22 cellular contexts compared by ENCODE assay signal in the genomic region with DNA sequence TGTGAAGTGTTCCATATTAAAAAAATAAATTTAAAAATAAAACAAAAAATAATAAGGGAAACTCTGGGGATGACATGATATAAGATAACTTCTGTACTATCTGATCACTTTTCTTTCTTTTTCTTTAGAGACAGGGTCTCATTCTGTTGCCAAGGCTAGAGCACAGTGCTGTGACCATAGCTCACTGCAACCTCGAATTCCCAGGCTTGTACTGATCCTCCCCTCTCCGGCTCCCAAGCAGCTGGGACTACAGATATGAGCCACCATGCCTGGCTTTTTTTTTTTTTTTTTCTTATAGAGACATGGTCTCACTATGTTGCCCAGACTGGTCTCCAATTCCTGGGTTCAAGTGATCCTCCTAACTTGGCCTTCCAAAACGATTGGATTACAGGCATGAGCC. TPM values are rescaled to one million over a fixed set of nuclear protein-coding genes. Genes with fewer than 3 reads are reported as not detected.
DNase-seq lines count a peak whose midpoint lies in the region; ATAC-seq and TF ChIP-seq lines count a peak whose summit lies in the region.
"Had no signal": no experiment of that assay in that cellular context is flagged by ENCODE, and none has a peak within 500 bp of the region (broad histone marks: within the 10 kb centered on the region; RNA-seq: fewer than 3 reads in every experiment).

No MANE protein-coding gene starts in this region.

- H2AFZ ChIP-seq in GM23338: peak overlapping the region; percentile 87; the same call in 1 of the 2 replicates
- H2AFZ ChIP-seq in PC-3 (ENCODE audit: low read length): no peak overlapping the region
- H2AFZ ChIP-seq in mesenchymal stem cell (ENCODE audit: low read depth, low read length): no peak overlapping the region

- H3K4me1 ChIP-seq in GM23338 (ENCODE audit: insufficient read depth) (no peaks in the 10 kb centered on the region), PC-3 (ENCODE audit: insufficient read depth, low read length) (peaks cover 8% of the 10 kb centered on the region; the same call in 1 of the 2 replicates), mesenchymal stem cell (ENCODE audit: control insufficient read depth, insufficient read depth, low read depth, low read length) (no peaks in the 10 kb centered on the region)
- H3K4me1 ChIP-seq: BE2C, BLaER1, Caco-2 had no signal

- H4K20me1 ChIP-seq in GM23338 (replicated peaks; ENCODE audit: insufficient read depth) (no peaks in the 10 kb centered on the region), PC-3 (ENCODE audit: low read length) (no peaks in the 10 kb centered on the region)
- H4K20me1 ChIP-seq: BLaER1 had no signal

- H3K27me3 ChIP-seq in GM23338 (ENCODE audit: insufficient read depth): no peaks in the 10 kb centered on the region
- H3K27me3 ChIP-seq in PC-3 (ENCODE audit: low read length): no peaks in the 10 kb centered on the region
- H3K27me3 ChIP-seq in mesenchymal stem cell (ENCODE audit: control insufficient read depth in 1 of 2, insufficient read depth in 1 of 2, low read length in 2 of 2): no peaks in the 10 kb centered on the region
- H3K27me3 ChIP-seq: BE2C, BLaER1 had no signal

- H3K4me2 ChIP-seq in GM23338: no peak overlapping the region
- no peak overlapping the region for H3K4me2 ChIP-seq in PC-3 (ENCODE audit: low read length)
- no peak overlapping the region for H3K4me2 ChIP-seq in mesenchymal stem cell (ENCODE audit: low read length, poor library complexity, severe bottlenecking)
- H3K4me2 ChIP-seq: BLaER1 had no signal

- no peak overlapping the region for H3K18ac ChIP-seq in mesenchymal stem cell (ENCODE audit: low read depth in 1 of 2, low read length in 2 of 2)

- H3K4me1 Mint-ChIP-seq in GM23338: no peaks in the 10 kb centered on the region
- H3K4me1 Mint-ChIP-seq: CD14-positive monocyte; CD4-positive, alpha-beta memory T cell; CD4-positive, CD25-positive, alpha-beta regulatory T cell; CD8-positive, alpha-beta memory T cell had no signal

- H2BK120ac ChIP-seq in mesenchymal stem cell (ENCODE audit: low read depth, low read length): no peak overlapping the region

- no peak overlapping the region for H3K23ac ChIP-seq in mesenchymal stem cell (ENCODE audit: low read length in 2 of 2)

- no peaks in the 10 kb centered on the region for H3K79me2 ChIP-seq in GM23338 (replicated peaks; ENCODE audit: insufficient read depth)
- no peaks in the 10 kb centered on the region for H3K79me2 ChIP-seq in PC-3 (ENCODE audit: low read length)

- H3K27ac ChIP-seq in GM23338 (ENCODE audit: low read depth): no peak overlapping the region
- H3K27ac ChIP-seq in PC-3 (ENCODE audit: low read length): no peak overlapping the region
- H3K27ac ChIP-seq in mesenchymal stem cell (ENCODE audit: low read length, poor library complexity, severe bottlenecking): no peak overlapping the region
- H3K27ac ChIP-seq: BLaER1 had no signal

- no peak overlapping the region for H3K9ac ChIP-seq in PC-3 (ENCODE audit: low read length)
- no peak overlapping the region for H3K9ac ChIP-seq in mesenchymal stem cell (ENCODE audit: low read length)
- H3K9ac ChIP-seq: BLaER1 had no signal

- H3K4me3 Mint-ChIP-seq in GM23338: no peak overlapping the region
- H3K4me3 Mint-ChIP-seq: CD14-positive monocyte; CD4-positive, alpha-beta memory T cell; CD4-positive, CD25-positive, alpha-beta regulatory T cell; CD8-positive, alpha-beta memory T cell had no signal

- no peak overlapping the region for H3K4me3 ChIP-seq in GM23338
- no peak overlapping the region for H3K4me3 ChIP-seq in PC-3 (ENCODE audit: low read length)
- no peak overlapping the region for H3K4me3 ChIP-seq in mesenchymal stem cell (ENCODE audit: insufficient read depth in 1 of 2, low read depth in 1 of 2, low read length in 2 of 2)
- H3K4me3 ChIP-seq: BLaER1, GM12878 had no signal

- no peaks in the 10 kb centered on the region for H3K79me1 ChIP-seq in mesenchymal stem cell (replicated peaks; ENCODE audit: low read length, poor library complexity, severe bottlenecking)

- H4K8ac ChIP-seq in mesenchymal stem cell (ENCODE audit: low read length): peak overlapping the region; percentile 77

- peaks cover 4% of the 10 kb centered on the region for H3K27me3 Mint-ChIP-seq in GM23338 (ENCODE audit: insufficient read depth, low read depth, poor library complexity)
- H3K27me3 Mint-ChIP-seq: CD4-positive, alpha-beta memory T cell; CD4-positive, CD25-positive, alpha-beta regulatory T cell; CD8-positive, alpha-beta memory T cell had no signal

- WGBS in mesenchymal stem cell: 87% methylated on average over 3 of the region's 3 CpGs

- DNase-seq in GM23338 (ENCODE audit: low spot score) (no peak), PC-3 (no peak), mesenchymal stem cell (no peak), kidney tubule cell (ENCODE audit: low spot score) (no peak), NCI-H2196 treated with DMSO at 0.1 percent for 48 hours (lab: John Stamatoyannopoulos, UW; ENCODE audit: unreplicated experiment) (no peak), DMS53 (lab: John Stamatoyannopoulos, UW) (no peak)
- DNase-seq: 8988T; ACHN; BE2C; C1 segment of cervical spinal cord; Caco-2; Calu3; CD4-positive, alpha-beta memory T cell; CD4-positive, CD25-positive, alpha-beta regulatory T cell; CD8-positive, alpha-beta memory T cell; DMS79; DND-41; EL; GDM1 had no signal

- H3K36me3 ChIP-seq in GM23338 (ENCODE audit: insufficient read depth) (no peaks in the 10 kb centered on the region), PC-3 (ENCODE audit: low read depth, low read length) (no peaks in the 10 kb centered on the region), mesenchymal stem cell (ENCODE audit: control insufficient read depth in 1 of 2, insufficient read depth in 2 of 2, low read depth in 1 of 2, low read length in 2 of 2) (no peaks in the 10 kb centered on the region)
- H3K36me3 ChIP-seq: BE2C, BLaER1 had no signal

- intact Hi-C loops in PC-3 (cut with micrococcal nuclease): no loop called here

- no TSS peak for BruUV-seq in PC-3 (replicated peaks; lab: Mats Ljungman, UMichigan)

- POLR2A ChIA-PET in PC-3 (lab: Charles Lee; ENCODE audit: unreplicated experiment): interaction anchor here (0.7 kb wide), 1 partner anchor 10 kb away, joined by 10 read pairs; a partner anchor contains a TSS

- H3K9me3 ChIP-seq in PC-3 (ENCODE audit: low read length) (no peaks in the 10 kb centered on the region), mesenchymal stem cell (ENCODE audit: control insufficient read depth, low read length) (no peaks in the 10 kb centered on the region)
- H3K9me3 ChIP-seq: BE2C, BLaER1, Caco-2 had no signal

- ATAC-seq in GM23338: no peak
- peak; percentile 29; the same call in 1 of the 2 replicates for ATAC-seq in PC-3
- ATAC-seq: GM12878 had no signal

- H3K4ac ChIP-seq in mesenchymal stem cell (ENCODE audit: low read depth in 1 of 2, low read length in 2 of 2): no peak overlapping the region

- TF ChIP-seq CTCF in GM23338 (conservative IDR thresholded peaks at IDR 0.05; ENCODE audit: low read depth in 2 of 2): no peak
- TF ChIP-seq CTCF in PC-3 (conservative IDR thresholded peaks at IDR 0.05; ENCODE audit: low read depth, low read length): no peak

- H3K27ac Mint-ChIP-seq in GM23338: no peak overlapping the region
- H3K27ac Mint-ChIP-seq: CD14-positive monocyte; CD4-positive, alpha-beta memory T cell; CD4-positive, CD25-positive, alpha-beta regulatory T cell; CD8-positive, alpha-beta memory T cell had no signal

- H3K36me3 Mint-ChIP-seq in GM23338 (ENCODE audit: low read depth): no peaks in the 10 kb centered on the region
- H3K36me3 Mint-ChIP-seq: CD14-positive monocyte; CD4-positive, alpha-beta memory T cell; CD4-positive, CD25-positive, alpha-beta regulatory T cell; CD8-positive, alpha-beta memory T cell had no signal

- H2BK5ac ChIP-seq in mesenchymal stem cell (ENCODE audit: low read depth, low read length, poor library complexity, severe bottlenecking): no peak overlapping the region

- H3F3A ChIP-seq in GM23338 (replicated peaks; ENCODE audit: low read depth) (no peaks in the 10 kb centered on the region), PC-3 (ENCODE audit: low read length, unreplicated experiment) (no peaks in the 10 kb centered on the region)

- H3K14ac ChIP-seq in mesenchymal stem cell (ENCODE audit: low read length in 2 of 2): no peak overlapping the region

- H4K91ac ChIP-seq in mesenchymal stem cell (ENCODE audit: low read length): no peak overlapping the region

- H3K9me3 Mint-ChIP-seq in GM23338: peaks cover under 1% of the 10 kb centered on the region; the same call in 2 of the 3 replicates

- H2BK12ac ChIP-seq in mesenchymal stem cell (ENCODE audit: low read length in 2 of 2): no peak overlapping the region

- H3K9me2 ChIP-seq in GM23338 (ENCODE audit: insufficient read depth): no peaks in the 10 kb centered on the region
- no peaks in the 10 kb centered on the region for H3K9me2 ChIP-seq in PC-3 (replicated peaks; ENCODE audit: low read length)

- no peak overlapping the region for H2AK5ac ChIP-seq in mesenchymal stem cell (ENCODE audit: low read length, severe bottlenecking)

- no peak overlapping the region for H2BK15ac ChIP-seq in mesenchymal stem cell (ENCODE audit: low read depth, poor library complexity, severe bottlenecking)

- CTCF ChIA-PET in PC-3 (lab: Charles Lee): no interaction called here

TF ChIP-seq in GM23338, 12 proteins besides CTCF, POLR2A, EP300 and RAD21 (continues in another document):
- TF ChIP-seq POLR2AphosphoS5 (IDR thresholded peaks at IDR 0.05; ENCODE audit: low read depth): no peak
- TF ChIP-seq EZH2 (IDR thresholded peaks at IDR 0.05; ENCODE audit: low read depth, unreplicated experiment): no peak
- no peak for TF ChIP-seq STAT1 (IDR thresholded peaks at IDR 0.05; ENCODE audit: unreplicated experiment)
- no peak for TF ChIP-seq NANOG (IDR thresholded peaks at IDR 0.05; ENCODE audit: borderline replicate concordance)
- TF ChIP-seq, protein P1, sequence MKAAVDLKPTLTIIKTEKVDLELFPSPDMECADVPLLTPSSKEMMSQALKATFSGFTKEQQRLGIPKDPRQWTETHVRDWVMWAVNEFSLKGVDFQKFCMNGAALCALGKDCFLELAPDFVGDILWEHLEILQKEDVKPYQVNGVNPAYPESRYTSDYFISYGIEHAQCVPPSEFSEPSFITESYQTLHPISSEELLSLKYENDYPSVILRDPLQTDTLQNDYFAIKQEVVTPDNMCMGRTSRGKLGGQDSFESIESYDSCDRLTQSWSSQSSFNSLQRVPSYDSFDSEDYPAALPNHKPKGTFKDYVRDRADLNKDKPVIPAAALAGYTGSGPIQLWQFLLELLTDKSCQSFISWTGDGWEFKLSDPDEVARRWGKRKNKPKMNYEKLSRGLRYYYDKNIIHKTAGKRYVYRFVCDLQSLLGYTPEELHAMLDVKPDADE (IDR thresholded peaks at IDR 0.05): no peak
- no peak for TF ChIP-seq ZNF331 (CRISPR knock-in tag; IDR thresholded peaks at IDR 0.05; ENCODE audit: low read depth)

RNA-seq across cellular contexts. Expression of a gene that starts 10.4 kb away (rescaled TPM):
- total RNA-seq in GM23338 (2014; rRNA removed; shearing (Covaris generic)): 21.7 and 24.8 TPM in 2 replicates
- polyA plus RNA-seq in GM23338 (2016; fragmentation: Nextera tagmentation; extraction: Ambion mirVana): 12.5 and 16.6 TPM in 2 replicates
- total RNA-seq in PC-3 (2014; rRNA removed): 14.2 and 22.5 TPM in 2 replicates
- 11.6 TPM for polyA plus RNA-seq in mesenchymal stem cell (2013, experiment 1 of 2)
- polyA plus RNA-seq in mesenchymal stem cell (2013, experiment 2 of 2): 11.1 TPM
- total RNA-seq: CD4-positive, CD25-positive, alpha-beta regulatory T cell; CD8-positive, alpha-beta memory T cell; GM12878 had no signal
- polyA plus RNA-seq: CD14-positive monocyte; CD4-positive, CD25-positive, alpha-beta regulatory T cell; CD8-positive, alpha-beta memory T cell had no signal

RNA-seq across cellular contexts. Expression of a gene that starts 14.9 kb away (rescaled TPM):
- 5.5 and 12.1 TPM in 2 replicates for total RNA-seq in GM23338 (2014; rRNA removed; shearing (Covaris generic))
- 10.1 and 10.6 TPM in 2 replicates for polyA plus RNA-seq in GM23338 (2016; fragmentation: Nextera tagmentation; extraction: Ambion mirVana)
- 0.87 and 1.0 TPM in 2 replicates for total RNA-seq in PC-3 (2014; rRNA removed)
- 0.55 TPM for polyA plus RNA-seq in mesenchymal stem cell (2013, experiment 1 of 2)
- 0.63 TPM for polyA plus RNA-seq in mesenchymal stem cell (2013, experiment 2 of 2)
- total RNA-seq: CD4-positive, alpha-beta memory T cell; CD4-positive, CD25-positive, alpha-beta regulatory T cell; CD8-positive, alpha-beta memory T cell had no signal
- polyA plus RNA-seq: CD14-positive monocyte; CD4-positive, alpha-beta memory T cell; CD4-positive, CD25-positive, alpha-beta regulatory T cell; CD8-positive, alpha-beta memory T cell had no signal
